ENCODE assay signal across 9 cellular contexts in genomic region chr5:163916376-163916775, GRCh38.
A peak's percentile ranks its signal among the peaks of the same experiment; 100 is the strongest.
DNase-seq lines count a peak whose midpoint lies in the region; ATAC-seq and TF ChIP-seq lines count a peak whose summit lies in the region.
"Had no signal": no experiment of that assay in that cellular context is flagged by ENCODE, and none has a peak within 500 bp of the region (broad histone marks: within the 10 kb centered on the region; RNA-seq: fewer than 3 reads in every experiment).

No MANE protein-coding gene starts in this region.

- H3K4me1 Mint-ChIP-seq in activated T-cell treated with anti-CD3 and anti-CD28 coated beads, Interleukin-2, amount 50 U/mL, for 4 hours (ENCODE audit: low read depth): peaks cover 7% of the 10 kb centered on the region
- H3K4me1 Mint-ChIP-seq in HFFc6 (ENCODE audit: low read depth): peaks cover 26% of the 10 kb centered on the region

- WGBS in right lobe of liver (ENCODE audit: insufficient coverage, low coverage, low lambda C conversion rate, missing lambda C conversion rate): 40% methylated on average over 1 of the region's 2 CpGs
- WGBS in psoas muscle, 3 donors: 92 to 96% (median 93%) methylated on average over 2 of the region's 2 CpGs

- peak; percentile 89 for ATAC-seq in GM19023 (IDR thresholded peaks at IDR 0.05; ENCODE audit: unreplicated experiment)
- peak; percentile 88 for ATAC-seq in HG02798 (IDR thresholded peaks at IDR 0.05; ENCODE audit: poor library complexity, unreplicated experiment)
- peak; percentile 68 to 81 (median 72) for ATAC-seq in right lobe of liver
- ATAC-seq in psoas muscle: no peak
- ATAC-seq in activated T-cell treated with anti-CD3 and anti-CD28 coated beads, Interleukin-2, amount 50 U/mL, for 4 hours: no peak

- H3K4me3 Mint-ChIP-seq in activated T-cell treated with anti-CD3 and anti-CD28 coated beads, Interleukin-2, amount 50 U/mL, for 4 hours: no peak overlapping the region
- H3K4me3 Mint-ChIP-seq in HFFc6: no peak overlapping the region

- H3K36me3 Mint-ChIP-seq in activated T-cell treated with anti-CD3 and anti-CD28 coated beads, Interleukin-2, amount 50 U/mL, for 4 hours (ENCODE audit: insufficient read depth): no peaks in the 10 kb centered on the region
- H3K36me3 Mint-ChIP-seq in HFFc6 (ENCODE audit: low read depth): no peaks in the 10 kb centered on the region

- H3K27ac ChIP-seq in right lobe of liver: peak overlapping the region in 1 of 3 donors; percentile 18
- H3K27ac ChIP-seq in psoas muscle: no peak overlapping the region
- H3K27ac ChIP-seq: SJSA1 had no signal

- no peaks in the 10 kb centered on the region for H3K27me3 Mint-ChIP-seq in activated T-cell treated with anti-CD3 and anti-CD28 coated beads, Interleukin-2, amount 50 U/mL, for 4 hours (ENCODE audit: low read depth)
- no peaks in the 10 kb centered on the region; the same call in 1 of the 2 replicates for H3K27me3 Mint-ChIP-seq in HFFc6 (ENCODE audit: insufficient read depth)

- H3K9me3 ChIP-seq in right lobe of liver (no peaks in the 10 kb centered on the region), psoas muscle (no peaks in the 10 kb centered on the region)
- H3K9me3 ChIP-seq: SJSA1 had no signal

- H3K27me3 ChIP-seq in right lobe of liver (no peaks in the 10 kb centered on the region), psoas muscle (ENCODE audit: insufficient read depth in 3 of 3, low read length in 2 of 3) (no peaks in the 10 kb centered on the region)
- H3K27me3 ChIP-seq: SJSA1 had no signal

- no peaks in the 10 kb centered on the region for H3K36me3 ChIP-seq in right lobe of liver
- no peaks in the 10 kb centered on the region for H3K36me3 ChIP-seq in psoas muscle (ENCODE audit: insufficient read depth in 1 of 2, low read depth in 1 of 2)
- H3K36me3 ChIP-seq: SJSA1 had no signal

- no peak overlapping the region for H3K27ac Mint-ChIP-seq in HFFc6

- TF ChIP-seq POLR2A in right lobe of liver (IDR thresholded peaks at IDR 0.05): no peak

- TF ChIP-seq CTCF in right lobe of liver (IDR thresholded peaks at IDR 0.05) (no peak), psoas muscle (IDR thresholded peaks at IDR 0.05) (no peak), HFFc6 (IDR thresholded peaks at IDR 0.05) (no peak)

- intact Hi-C loops in right lobe of liver (cut with DNase I): no loop called here
- intact Hi-C loops in psoas muscle (cut with DNase I): no loop called here

- H3K4me3 ChIP-seq in right lobe of liver: no peak overlapping the region
- H3K4me3 ChIP-seq in psoas muscle: no peak overlapping the region
- H3K4me3 ChIP-seq: SJSA1 had no signal

- no peaks in the 10 kb centered on the region for H3K4me1 ChIP-seq in right lobe of liver
- H3K4me1 ChIP-seq in psoas muscle: no peaks in the 10 kb centered on the region
- H3K4me1 ChIP-seq: SJSA1 had no signal

- peaks cover 8% of the 10 kb centered on the region for H3K9me3 Mint-ChIP-seq in activated T-cell treated with anti-CD3 and anti-CD28 coated beads, Interleukin-2, amount 50 U/mL, for 4 hours
- H3K9me3 Mint-ChIP-seq in HFFc6: peaks cover 8% of the 10 kb centered on the region

- DNase-seq in NOMO-1 treated with dmso at 0.1 percent for 144 hours (lab: John Stamatoyannopoulos, UW; ENCODE audit: unreplicated experiment): peak; percentile 79
- no peak for DNase-seq in right lobe of liver
- no peak for DNase-seq in activated CD8-positive, alpha-beta memory T cell treated with anti-CD3 and anti-CD28 coated beads, Interleukin-2, amount 50 U/mL, for 48 hours
- DNase-seq in psoas muscle: no peak
- DNase-seq in activated T-cell treated with anti-CD3 and anti-CD28 coated beads, Interleukin-2, amount 50 U/mL, for 4 hours: no peak
- DNase-seq in HFFc6: no peak

Comparison
In these comparisons a context has a peak if more than half of its experiments do, and no peak if none do; other contexts are left out.
1. ATAC-seq: peak in GM19023 (single experiment), HG02798 (single experiment) and right lobe of liver (4 of 4); none in psoas muscle (0 of 4) and activated T-cell treated with anti-CD3 and anti-CD28 coated beads, Interleukin-2, amount 50 U/mL, for 4 hours (0 of 2).